15 cellular contexts compared by ENCODE assay signal in the genomic region with DNA sequence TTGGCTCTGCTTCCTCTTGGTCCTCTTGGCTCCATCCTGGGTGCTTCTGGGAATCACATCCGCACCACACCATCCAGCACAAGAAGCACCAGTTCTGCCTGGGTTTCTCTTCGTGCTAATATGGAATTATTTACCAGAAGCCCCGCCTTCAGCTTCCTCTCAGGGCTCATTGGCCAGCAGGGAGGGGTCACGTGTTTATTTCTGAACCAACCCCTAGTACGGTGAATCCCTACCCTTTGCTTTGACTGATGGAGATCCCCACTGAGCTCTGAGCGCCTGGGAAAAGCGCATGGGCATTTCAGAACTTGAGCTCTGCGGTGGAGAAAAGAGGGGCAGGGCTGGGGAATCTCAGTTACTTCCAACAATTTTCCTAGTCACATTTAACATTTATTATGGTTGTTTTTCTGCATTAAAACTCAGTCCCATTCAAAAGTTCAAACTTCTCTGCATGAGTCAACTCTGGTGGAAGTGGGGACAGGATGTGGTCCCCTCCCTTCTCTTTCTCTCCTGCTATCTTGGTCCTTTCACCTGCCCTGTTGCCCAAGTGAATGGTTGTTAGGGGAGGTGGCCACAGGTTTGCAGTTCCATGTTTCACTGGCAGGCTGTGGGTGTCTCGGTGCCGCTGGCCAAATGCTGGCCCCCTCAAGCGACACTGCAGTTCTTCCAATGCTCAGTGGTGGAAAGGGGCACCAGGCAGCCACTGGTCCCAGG.
DNase-seq lines count a peak whose midpoint lies in the region; ATAC-seq and TF ChIP-seq lines count a peak whose summit lies in the region.
"Had no signal": no experiment of that assay in that cellular context is flagged by ENCODE, and none has a peak within 500 bp of the region (broad histone marks: within the 10 kb centered on the region; RNA-seq: fewer than 3 reads in every experiment).

No MANE protein-coding gene starts in this region.

- H3K27me3 Mint-ChIP-seq in CD8-positive, alpha-beta memory T cell, result no peaks in the 10 kb centered on the region
- no peaks in the 10 kb centered on the region for H3K27me3 Mint-ChIP-seq in effector memory CD8-positive, alpha-beta T cell
- H3K27me3 Mint-ChIP-seq: CD4-positive, alpha-beta T cell had no signal

- no peaks in the 10 kb centered on the region for H3K9me2 ChIP-seq in Loucy (replicated peaks; ENCODE audit: low read depth, low read length)

- peak overlapping the region in 5 of 7 donors; percentile 36 to 76 (median 46) for H3K4me3 Mint-ChIP-seq in CD8-positive, alpha-beta memory T cell
- H3K4me3 Mint-ChIP-seq in effector memory CD8-positive, alpha-beta T cell, result peak overlapping the region; percentile 32 to 37
- H3K4me3 Mint-ChIP-seq: CD4-positive, alpha-beta T cell had no signal

- no peaks in the 10 kb centered on the region for H3K36me3 ChIP-seq in CD8-positive, alpha-beta memory T cell (ENCODE audit: insufficient read depth, low read length)
- H3K36me3 ChIP-seq in Loucy (ENCODE audit: insufficient read depth, low read length) (no peaks in the 10 kb centered on the region), body of pancreas (replicated peaks in 1 of 2; ENCODE audit: insufficient read depth in 1 of 2, low read depth in 2 of 2) (no peaks in the 10 kb centered on the region)

- CTCF ChIA-PET in CD8-positive, alpha-beta memory T cell (lab: Charles Lee), result interaction anchor here (0.8 kb wide), 1 partner anchor 20 kb away, joined by 3 read pairs; no protein-coding TSS in a partner anchor

- H3K9me3 ChIP-seq in CD8-positive, alpha-beta memory T cell (ENCODE audit: low read length), result no peaks in the 10 kb centered on the region
- no peaks in the 10 kb centered on the region for H3K9me3 ChIP-seq in Loucy (ENCODE audit: insufficient read depth, low read depth, low read length)
- H3K9me3 ChIP-seq in body of pancreas, result no peaks in the 10 kb centered on the region

- WGBS in body of pancreas, 2 donors, result 79 to 83% methylated on average over 10 to 11 of the region's 11 CpGs

- H3K36me3 Mint-ChIP-seq in CD8-positive, alpha-beta memory T cell, result no peaks in the 10 kb centered on the region
- H3K36me3 Mint-ChIP-seq in effector memory CD8-positive, alpha-beta T cell (ENCODE audit: insufficient read depth), result peaks cover 4% of the 10 kb centered on the region

- peak; percentile 62 for ATAC-seq in GM19438 (IDR thresholded peaks at IDR 0.05; ENCODE audit: low read depth, unreplicated experiment)
- ATAC-seq in effector memory CD8-positive, alpha-beta T cell (replicated peaks), result peak; percentile 76
- no peak for ATAC-seq in body of pancreas
- ATAC-seq: SK-N-SH treated with all-trans-retinoic acid at 6 μM for 48 hours had no signal

- TF ChIP-seq CTCF in Loucy (conservative IDR thresholded peaks at IDR 0.05; ENCODE audit: low read length) (no peak), body of pancreas (IDR thresholded peaks at IDR 0.05) (no peak)

- H3K4me1 ChIP-seq in CD8-positive, alpha-beta memory T cell (ENCODE audit: insufficient read depth, low read length), result peaks cover 55% of the 10 kb centered on the region
- H3K4me1 ChIP-seq in Loucy (ENCODE audit: insufficient read depth, low read length, poor library complexity, severe bottlenecking), result peaks cover 21% of the 10 kb centered on the region
- no peaks in the 10 kb centered on the region for H3K4me1 ChIP-seq in body of pancreas

- H3K27me3 ChIP-seq in CD8-positive, alpha-beta memory T cell (ENCODE audit: insufficient read depth, low read length, poor library complexity, severe bottlenecking), result no peaks in the 10 kb centered on the region
- H3K27me3 ChIP-seq in Loucy (ENCODE audit: insufficient read depth, low read length, poor library complexity, severe bottlenecking), result no peaks in the 10 kb centered on the region
- H3K27me3 ChIP-seq in body of pancreas, result no peaks in the 10 kb centered on the region

- H3F3A ChIP-seq in Loucy (ENCODE audit: low read depth), result no peaks in the 10 kb centered on the region

- intact Hi-C loops in posterior vena cava (cut with DNase I) (loop anchor here (5.0 to 10.0 kb wide), 2 partner anchors 177 to 1586 kb away; no protein-coding TSS in a partner anchor), body of pancreas (cut with DNase I) (no loop called here)

- no peak overlapping the region for H3K4me3 ChIP-seq in CD8-positive, alpha-beta memory T cell (ENCODE audit: low read length)
- H3K4me3 ChIP-seq in Loucy (ENCODE audit: low read length, poor library complexity, severe bottlenecking) (no peak overlapping the region), body of pancreas (no peak overlapping the region)

- POLR2A ChIA-PET in CD8-positive, alpha-beta memory T cell (lab: Charles Lee), result no interaction called here

- H3K9me3 Mint-ChIP-seq in CD8-positive, alpha-beta memory T cell, result no peaks in the 10 kb centered on the region
- H3K9me3 Mint-ChIP-seq in effector memory CD8-positive, alpha-beta T cell, result no peaks in the 10 kb centered on the region
- H3K9me3 Mint-ChIP-seq: CD4-positive, alpha-beta T cell had no signal

- DNase-seq in CD8-positive, alpha-beta memory T cell, result peak in 1 of 5 donors; percentile 9
- peak in 1 of 3 experiments; percentile 6 for DNase-seq in effector memory CD8-positive, alpha-beta T cell
- DNase-seq in posterior vena cava (ENCODE audit: low spot score) (no peak), GDM1 (lab: John Stamatoyannopoulos, UW) (no peak), DMS53 treated with DMSO at 0.1 percent for 48 hours (lab: John Stamatoyannopoulos, UW; ENCODE audit: unreplicated experiment) (no peak), body of pancreas (no peak)
- DNase-seq: GOT3, IMR-90, NCI-H1694, retina, substantia nigra had no signal

- no peak overlapping the region; the same call in 1 of the 2 replicates for H2AFZ ChIP-seq in Loucy (ENCODE audit: low read length)

- peaks cover 61 to 74% (median 74%) of the 10 kb centered on the region in 3 donors for H3K4me1 Mint-ChIP-seq in CD8-positive, alpha-beta memory T cell
- H3K4me1 Mint-ChIP-seq in effector memory CD8-positive, alpha-beta T cell (ENCODE audit: low read depth in 2 of 2), result peaks cover 46 to 47% of the 10 kb centered on the region in 2 donors

- TF ChIP-seq POLR2A in body of pancreas (IDR thresholded peaks at IDR 0.05), result no peak

- no peaks in the 10 kb centered on the region for H3K79me2 ChIP-seq in Loucy (ENCODE audit: insufficient read depth, low read length)

- peak overlapping the region; percentile 49 to 85 (median 64) for H3K27ac Mint-ChIP-seq in CD8-positive, alpha-beta memory T cell
- peak overlapping the region; percentile 41 to 46 for H3K27ac Mint-ChIP-seq in effector memory CD8-positive, alpha-beta T cell
- H3K27ac Mint-ChIP-seq: CD4-positive, alpha-beta T cell had no signal

- no peak overlapping the region for H3K9ac ChIP-seq in Loucy (ENCODE audit: low read depth, low read length, poor library complexity, severe bottlenecking)

- H4K20me1 ChIP-seq in Loucy (ENCODE audit: insufficient read depth, low read length, poor library complexity, severe bottlenecking), result no peaks in the 10 kb centered on the region

- no peak overlapping the region for H3K27ac ChIP-seq in CD8-positive, alpha-beta memory T cell (ENCODE audit: low read depth, low read length)
- H3K27ac ChIP-seq in body of pancreas, result no peak overlapping the region

- peak overlapping the region; percentile 27 for H3K4me2 ChIP-seq in Loucy (ENCODE audit: low read depth, low read length, poor library complexity, severe bottlenecking)
